3 cellular contexts compared by ENCODE assay signal in the genomic region with DNA sequence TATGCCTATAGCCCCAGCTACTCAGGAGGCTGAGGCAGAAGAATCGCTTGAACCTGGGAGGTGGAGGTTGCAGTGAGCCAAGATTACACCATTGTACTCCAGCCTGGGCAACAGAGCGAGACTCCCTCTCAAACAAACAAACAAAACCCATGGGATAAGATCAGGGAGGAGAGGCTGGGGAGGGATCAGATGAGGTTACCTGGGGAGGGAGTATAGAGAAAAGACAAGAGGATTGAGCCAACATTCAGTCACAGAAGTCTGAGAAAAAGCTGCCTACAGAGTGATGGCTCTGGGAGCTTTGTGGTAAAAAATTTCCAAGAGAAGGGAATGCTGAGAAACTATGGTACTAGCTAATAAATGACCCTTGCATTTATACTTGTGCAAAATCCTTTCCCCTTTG. TPM values are rescaled to one million over a fixed set of nuclear protein-coding genes. Genes with fewer than 3 reads are reported as not detected.
"Had no signal": no experiment of that assay in that cellular context is flagged by ENCODE, and none has a peak within 500 bp of the region (broad histone marks: within the 10 kb centered on the region; RNA-seq: fewer than 3 reads in every experiment).

No MANE protein-coding gene starts in this region.

RNA-seq across cellular contexts. Expression of gene KRT12, which starts 8.4 kb away (rescaled TPM):
- total RNA-seq: OCI-LY7, PC-3 had no signal

RNA-seq across cellular contexts. Expression of gene KRT20, which starts 26.4 kb away (rescaled TPM):
- total RNA-seq: OCI-LY7, SK-MEL-5 had no signal

RNA-seq across cellular contexts. Expression of gene KRT28, which starts 58.9 kb away (rescaled TPM):
- total RNA-seq: OCI-LY7, PC-3, SK-MEL-5 had no signal
